ENCODE assay signal across 1 cellular context in genomic region chr3:45946307-45946706, GRCh38.
TF ChIP-seq lines count a peak whose summit lies in the region.

No MANE protein-coding gene starts in this region.

TF ChIP-seq in GM12878, 131 proteins besides CTCF, POLR2A, EP300 and RAD21:
- no peak for TF ChIP-seq TCF7 (IDR thresholded peaks at IDR 0.05; ENCODE audit: borderline replicate concordance)
- TF ChIP-seq SMC3 (IDR thresholded peaks at IDR 0.05; ENCODE audit: borderline replicate concordance, low read length) = 0 out of 2 replicates have a peak, but pooled peaks have one; percentile 17
- no peak for TF ChIP-seq RCOR1 (conservative IDR thresholded peaks at IDR 0.05; ENCODE audit: low read depth, low read length)
